ENCODE assay signal across 1 cellular context in genomic region chr18:62678847-62679535, GRCh38.
A peak's percentile ranks its signal among the peaks of the same experiment; 100 is the strongest.
TF ChIP-seq lines count a peak whose summit lies in the region.

No MANE protein-coding gene starts in this region.

TF ChIP-seq in HepG2, 621 proteins besides CTCF, POLR2A, EP300 and RAD21 (continued from another document):
- TF ChIP-seq GABPA (IDR thresholded peaks at IDR 0.05; ENCODE audit: low read depth, low read length) (no peak), GABPA (CRISPR knock-in tag; IDR thresholded peaks at IDR 0.05; ENCODE audit: low read depth) (0 out of 2 replicates have a peak, but pooled peaks have one; percentile 16), ZSCAN5A (CRISPR knock-in tag; IDR thresholded peaks at IDR 0.05; ENCODE audit: borderline replicate concordance) (no peak), SOX6 (IDR thresholded peaks at IDR 0.05) (no peak), SOX6 (CRISPR knock-in tag; IDR thresholded peaks at IDR 0.05) (peak; percentile 49; the same call in 1 of the 2 replicates), ZNF691 (CRISPR knock-in tag; IDR thresholded peaks at IDR 0.05; ENCODE audit: borderline replicate concordance, low read depth) (no peak), GABPB1 (CRISPR knock-in tag; IDR thresholded peaks at IDR 0.05) (no peak), SOX13 (IDR thresholded peaks at IDR 0.05) (no peak; the same call in 1 of the 2 replicates), SOX13 (CRISPR knock-in tag; conservative IDR thresholded peaks at IDR 0.05 in 1 of 2, IDR thresholded peaks at IDR 0.05 in 1 of 2) (peak in 1 of 2 experiments; percentile 68; a peak in 1 of 4 replicates), FOXP1 (IDR thresholded peaks at IDR 0.05) (no peak), FOXP1 (CRISPR knock-in tag; IDR thresholded peaks at IDR 0.05) (peak; percentile 46), E2F5 (CRISPR knock-in tag; conservative IDR thresholded peaks at IDR 0.05) (no peak), HMG20B (CRISPR knock-in tag; conservative IDR thresholded peaks at IDR 0.05) (no peak), SAP130 (CRISPR knock-in tag; IDR thresholded peaks at IDR 0.05; ENCODE audit: low read depth) (peak; percentile 28; the same call in 1 of the 2 replicates), TBL1XR1 (IDR thresholded peaks at IDR 0.05; ENCODE audit: borderline replicate concordance, low read length, partially characterized antibody) (no peak), ZSCAN21 (CRISPR knock-in tag; IDR thresholded peaks at IDR 0.05; ENCODE audit: borderline replicate concordance) (no peak), MYPOP (CRISPR knock-in tag; IDR thresholded peaks at IDR 0.05) (no peak)
